Comparison of ENCODE assay signal across 8 cellular contexts in the genomic region with DNA sequence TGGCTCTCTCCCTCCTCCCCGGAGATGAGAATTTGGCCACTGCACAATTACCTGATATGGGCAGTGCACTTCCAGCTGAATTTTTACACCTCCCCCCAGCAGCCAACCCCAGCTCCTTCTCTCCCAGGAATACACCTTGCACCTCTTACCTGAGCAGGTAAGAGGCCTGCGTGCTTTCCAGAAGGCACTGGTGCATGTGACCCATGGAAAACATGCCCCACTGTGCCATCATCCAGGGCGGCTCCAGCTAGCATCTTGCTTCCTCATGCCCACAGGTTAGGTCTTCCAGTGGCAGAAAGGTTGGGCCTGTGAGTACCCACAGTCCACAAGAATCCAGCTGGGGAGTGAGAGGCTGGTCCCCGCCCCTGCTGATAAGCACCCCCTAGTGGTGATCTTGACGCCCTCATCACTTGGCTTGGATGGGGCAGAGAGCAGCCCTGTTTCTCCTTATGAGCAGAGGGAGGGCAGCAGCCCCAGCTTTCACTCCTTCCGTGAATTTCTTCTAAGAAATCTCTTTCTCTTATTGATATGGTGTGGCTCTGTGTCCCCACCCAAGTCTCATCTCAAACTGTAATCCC. TPM values are rescaled to one million over a fixed set of nuclear protein-coding genes. Genes with fewer than 3 reads are reported as not detected.
DNase-seq lines count a peak whose midpoint lies in the region; ATAC-seq and TF ChIP-seq lines count a peak whose summit lies in the region.

No MANE protein-coding gene starts in this region.

- no peaks in the 10 kb centered on the region for H3K27me3 ChIP-seq in BJ (ENCODE audit: control insufficient read depth, insufficient read depth, low read length)
- H3K27me3 ChIP-seq in Panc1 (ENCODE audit: control insufficient read depth, insufficient read depth, low read length), result no peaks in the 10 kb centered on the region
- H3K27me3 ChIP-seq in lower lobe of right lung (ENCODE audit: low read depth), result no peaks in the 10 kb centered on the region
- no peaks in the 10 kb centered on the region for H3K27me3 ChIP-seq in mesenchymal stem cell (ENCODE audit: control insufficient read depth in 1 of 2, insufficient read depth in 1 of 2, low read length in 2 of 2)

- H3K9ac ChIP-seq in mesenchymal stem cell (ENCODE audit: low read length), result no peak overlapping the region

- H3K36me3 ChIP-seq in BJ (ENCODE audit: control insufficient read depth, insufficient read depth, low read length) (no peaks in the 10 kb centered on the region), Panc1 (ENCODE audit: control insufficient read depth, insufficient read depth, low read length) (peaks cover 2% of the 10 kb centered on the region), lower lobe of right lung (no peaks in the 10 kb centered on the region), mesenchymal stem cell (ENCODE audit: control insufficient read depth in 1 of 2, insufficient read depth in 2 of 2, low read depth in 1 of 2, low read length in 2 of 2) (no peaks in the 10 kb centered on the region)

- no peak overlapping the region for H3K14ac ChIP-seq in mesenchymal stem cell (ENCODE audit: low read length in 2 of 2)

- intact Hi-C loops in Panc1 (cut with micrococcal nuclease; ENCODE audit: unreplicated experiment), result no loop called here
- intact Hi-C loops in lower lobe of right lung (cut with DNase I), result no loop called here

- no peak overlapping the region for H4K91ac ChIP-seq in mesenchymal stem cell (ENCODE audit: low read length)

- BruUV-seq in Panc1 (replicated peaks; lab: Mats Ljungman, UMichigan), result no TSS peak

- DNase-seq in BJ (ENCODE audit: low read depth), result no peak
- DNase-seq in Panc1 (ENCODE audit: low read depth, low spot score), result no peak
- DNase-seq in activated naive CD4-positive, alpha-beta T cell treated with Interleukin-2 at 50 U/mL for 16 hours, result peak; percentile 46
- DNase-seq in lower lobe of right lung, result no peak
- DNase-seq in hypothalamus (lab: John Stamatoyannopoulos, UW), result no peak
- no peak for DNase-seq in mesenchymal stem cell
- no peak for DNase-seq in GOT3 (lab: John Stamatoyannopoulos, UW)

- H3K4me1 ChIP-seq in Panc1 (ENCODE audit: control insufficient read depth, insufficient read depth, low read length) (no peaks in the 10 kb centered on the region; the same call in 1 of the 2 replicates), lower lobe of right lung (no peaks in the 10 kb centered on the region), mesenchymal stem cell (ENCODE audit: control insufficient read depth, insufficient read depth, low read depth, low read length) (no peaks in the 10 kb centered on the region)

- H3K23ac ChIP-seq in mesenchymal stem cell (ENCODE audit: low read length in 2 of 2), result no peak overlapping the region

- H3K27ac ChIP-seq in Panc1 (ENCODE audit: low read length), result peak overlapping the region; percentile 46; the same call in 1 of the 2 replicates
- no peak overlapping the region for H3K27ac ChIP-seq in lower lobe of right lung
- no peak overlapping the region for H3K27ac ChIP-seq in mesenchymal stem cell (ENCODE audit: low read length, poor library complexity, severe bottlenecking)

- H2BK120ac ChIP-seq in mesenchymal stem cell (ENCODE audit: low read depth, low read length), result no peak overlapping the region

- H2AFZ ChIP-seq in mesenchymal stem cell (ENCODE audit: low read depth, low read length), result no peak overlapping the region

- H3K4me3 ChIP-seq in BJ (ENCODE audit: low read depth, low read length), result no peak overlapping the region
- H3K4me3 ChIP-seq in Panc1 (ENCODE audit: low read depth in 2 of 2, low read length in 2 of 2), result no peak overlapping the region
- no peak overlapping the region for H3K4me3 ChIP-seq in lower lobe of right lung
- no peak overlapping the region for H3K4me3 ChIP-seq in mesenchymal stem cell (ENCODE audit: insufficient read depth in 1 of 2, low read depth in 1 of 2, low read length in 2 of 2)

- no peak overlapping the region for H2BK15ac ChIP-seq in mesenchymal stem cell (ENCODE audit: low read depth, poor library complexity, severe bottlenecking)

- CTCF ChIA-PET in BJ (lab: Yijun Ruan, JAX) (interaction anchor here (0.8 to 2.0 kb wide), 2 partner anchors 340 to 584 kb away, joined by 3 to 7 read pairs; no protein-coding TSS in a partner anchor), Panc1 (lab: Charles Lee) (interaction anchor here (0.6 kb wide), 1 partner anchor 360 kb away, joined by 6 read pairs; no protein-coding TSS in a partner anchor)

- no peak overlapping the region for H2BK12ac ChIP-seq in mesenchymal stem cell (ENCODE audit: low read length in 2 of 2)

- WGBS in mesenchymal stem cell, result 84% methylated on average over 5 of the region's 6 CpGs

- TF ChIP-seq CTCF in BJ (IDR thresholded peaks at IDR 0.05; ENCODE audit: insufficient read depth, low read depth, low read length) (peak; percentile 39), Panc1 (IDR thresholded peaks at IDR 0.05) (peak; percentile 76), lower lobe of right lung (IDR thresholded peaks at IDR 0.05) (peak; percentile 52)

- no peak overlapping the region for H3K4ac ChIP-seq in mesenchymal stem cell (ENCODE audit: low read depth in 1 of 2, low read length in 2 of 2)

- in situ Hi-C loops in Panc1 (cut with HindIII; ENCODE audit: low pct_unique_long_range_greater_than_20kb, low sequenced_read_pairs), result no loop called here

- POLR2A ChIA-PET in BJ (lab: Charles Lee), result no interaction called here
- POLR2A ChIA-PET in Panc1 (lab: Charles Lee), result no interaction called here

- no peak overlapping the region for H2BK5ac ChIP-seq in mesenchymal stem cell (ENCODE audit: low read depth, low read length, poor library complexity, severe bottlenecking)

- H2AK5ac ChIP-seq in mesenchymal stem cell (ENCODE audit: low read length, severe bottlenecking), result no peak overlapping the region

- ATAC-seq in GM21390 (IDR thresholded peaks at IDR 0.05; ENCODE audit: unreplicated experiment), result peak; percentile 49
- peak; percentile 86 for ATAC-seq in Panc1
- ATAC-seq in lower lobe of right lung, result peak; percentile 53 to 55

- no peaks in the 10 kb centered on the region for H3K79me1 ChIP-seq in mesenchymal stem cell (replicated peaks; ENCODE audit: low read length, poor library complexity, severe bottlenecking)

- H3K18ac ChIP-seq in mesenchymal stem cell (ENCODE audit: low read depth in 1 of 2, low read length in 2 of 2), result no peak overlapping the region

- no peak overlapping the region for H3K4me2 ChIP-seq in mesenchymal stem cell (ENCODE audit: low read length, poor library complexity, severe bottlenecking)

- no peak overlapping the region for H4K8ac ChIP-seq in mesenchymal stem cell (ENCODE audit: low read length)

- H3K9me3 ChIP-seq in Panc1 (ENCODE audit: control insufficient read depth, insufficient read depth, low read depth, low read length), result no peaks in the 10 kb centered on the region
- H3K9me3 ChIP-seq in lower lobe of right lung, result no peaks in the 10 kb centered on the region
- no peaks in the 10 kb centered on the region for H3K9me3 ChIP-seq in mesenchymal stem cell (ENCODE audit: control insufficient read depth, low read length)

RNA-seq across cellular contexts. Expression of gene EDARADD, which starts 57.8 kb away (rescaled TPM):
- polyA plus RNA-seq in BJ (2011; rRNA removed), result 0.05 TPM in 1 of 2 replicates, not detected in the other
- polyA minus RNA-seq in BJ (2011; rRNA and poly(A)+ RNA removed), result 0.14 TPM in 1 of 2 replicates, not detected in the other
- total RNA-seq in Panc1 (2021; ENCODE audit: unreplicated experiment) (35.4 TPM), lower lobe of right lung (0.89 TPM)
- 30.5 TPM for polyA plus RNA-seq in Panc1 (2012; ENCODE audit: insufficient read length)
- polyA plus RNA-seq in mesenchymal stem cell (2013, experiment 1 of 2), result 0.18 TPM
- 0.15 TPM for polyA plus RNA-seq in mesenchymal stem cell (2013, experiment 2 of 2)

Comparison
In these comparisons a context has a peak if more than half of its experiments do, and no peak if none do; other contexts are left out.
1. RNA of gene EDARADD, which starts 57.8 kb away (total RNA-seq): 35.4 TPM in Panc1 (single experiment); 0.89 TPM in lower lobe of right lung (single experiment); every median in the first group is over 10 times any median in the second.
2. Peak in every context shown above with its lines, with median percentiles within 50 percentile points of each other: CTCF ChIP-seq and ATAC-seq.